ENCODE assay signal across 8 cellular contexts in the genomic region with DNA sequence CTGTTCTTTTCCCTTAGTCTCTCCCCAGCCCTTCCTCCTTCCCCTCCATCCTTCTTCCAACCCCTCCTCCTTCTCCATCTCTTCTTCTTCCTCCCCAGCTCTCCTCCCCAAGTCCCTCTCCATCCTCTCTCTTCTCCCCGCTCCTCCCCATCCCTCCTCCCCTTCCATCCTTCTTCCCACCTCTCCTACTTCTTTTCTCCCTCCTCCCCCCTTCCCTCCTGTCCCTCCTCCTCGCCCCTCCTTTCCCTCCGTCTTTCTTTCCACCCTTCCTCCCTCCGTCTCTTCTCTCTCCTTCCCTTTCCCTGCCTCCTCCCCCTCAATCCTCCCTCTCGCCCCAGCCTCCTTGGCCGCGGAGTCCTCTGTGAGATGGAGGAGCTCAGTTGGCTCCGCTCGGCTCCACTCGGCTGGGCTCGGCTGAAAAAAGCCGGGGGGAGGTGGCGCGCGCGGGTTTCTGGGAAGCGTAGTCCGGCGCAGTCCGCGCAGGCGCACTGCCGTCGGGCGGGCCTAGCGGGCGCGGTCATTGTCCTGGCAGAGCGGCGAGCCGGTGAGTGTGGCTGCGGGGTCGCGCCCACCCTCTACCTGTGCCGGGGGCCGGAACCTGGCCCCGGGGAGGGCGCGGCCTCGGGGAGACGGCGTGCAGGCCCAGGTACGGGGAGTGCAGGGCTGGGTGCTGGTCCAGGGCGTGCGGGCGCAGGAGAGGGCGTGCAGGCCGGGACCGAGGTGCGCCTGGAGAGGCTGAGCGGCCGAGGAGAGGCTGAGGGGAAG. TPM values are rescaled to one million over a fixed set of nuclear protein-coding genes. Genes with fewer than 3 reads are reported as not detected.
DNase-seq lines count a peak whose midpoint lies in the region; ATAC-seq, FAIRE-seq and TF ChIP-seq lines count a peak whose summit lies in the region.

A gene (plus strand): TSS at position 520 of the 765 bp plus-strand sequence. CDS start 6,257 bp downstream, outside the sequence.

- peaks cover 0 to 3% of the 10 kb centered on the region in 2 donors for H3K4me1 ChIP-seq in naive thymus-derived CD4-positive, alpha-beta T cell (ENCODE audit: control insufficient read depth in 2 of 2, insufficient read depth in 2 of 2, low read length in 2 of 2)

- peaks cover 0 to 9% (median 8%) of the 10 kb centered on the region in 3 donors for H3K4me1 Mint-ChIP-seq in IgD-negative memory B cell
- H3K4me1 Mint-ChIP-seq in naive thymus-derived CD4-positive, alpha-beta T cell = peaks cover 19 to 30% (median 21%) of the 10 kb centered on the region in 7 donors
- peaks cover 32% of the 10 kb centered on the region for H3K4me1 Mint-ChIP-seq in stimulated activated effector memory CD8-positive, alpha-beta T cell treated with anti-CD3 and anti-CD28 coated beads, Interleukin-12 subunit alpha, Interleukin-12 subunit beta, amount 100 ng/mL, for 72 hours

- no peak for FAIRE-seq in RCC 7860 (lab: Jason Lieb, UNC)

- in situ Hi-C loops in Caki2 (cut with HindIII; ENCODE audit: low pct_unique_long_range_greater_than_20kb, low sequenced_read_pairs) = no loop called here

- peak; percentile 86 for ATAC-seq in GM21526 (IDR thresholded peaks at IDR 0.05; ENCODE audit: low FRiP score, unreplicated experiment)
- ATAC-seq in naive thymus-derived CD4-positive, alpha-beta T cell = peak; percentile 96
- peak; percentile 95 for ATAC-seq in stimulated activated effector memory CD8-positive, alpha-beta T cell treated with anti-CD3 and anti-CD28 coated beads, Interleukin-12 subunit alpha, Interleukin-12 subunit beta, amount 100 ng/mL, for 72 hours

- POLR2A ChIA-PET in naive thymus-derived CD4-positive, alpha-beta T cell (lab: Charles Lee) = interaction anchor here (0.6 to 1.2 kb wide), 4 partner anchors 15 to 941 kb away, joined by 3 to 4 read pairs (median 3); no protein-coding TSS in a partner anchor

- H3K27me3 ChIP-seq in naive thymus-derived CD4-positive, alpha-beta T cell (ENCODE audit: control insufficient read depth in 2 of 2, insufficient read depth in 2 of 2, low read length in 2 of 2) = no peaks in the 10 kb centered on the region

- H3K4me3 Mint-ChIP-seq in IgD-negative memory B cell = peak within 1 kb of the TSS; percentile 79 to 98 (median 92)
- peak within 1 kb of the TSS; percentile 83 to 99 (median 90) for H3K4me3 Mint-ChIP-seq in naive thymus-derived CD4-positive, alpha-beta T cell
- peak within 1 kb of the TSS; percentile 88 for H3K4me3 Mint-ChIP-seq in stimulated activated effector memory CD8-positive, alpha-beta T cell treated with anti-CD3 and anti-CD28 coated beads, Interleukin-12 subunit alpha, Interleukin-12 subunit beta, amount 100 ng/mL, for 72 hours

- no peaks in the 10 kb centered on the region for H3K27me3 Mint-ChIP-seq in IgD-negative memory B cell
- no peaks in the 10 kb centered on the region for H3K27me3 Mint-ChIP-seq in naive thymus-derived CD4-positive, alpha-beta T cell

- H3K36me3 Mint-ChIP-seq in IgD-negative memory B cell = peaks cover 8% of the 10 kb centered on the region
- peaks cover 15 to 40% (median 32%) of the 10 kb centered on the region in 5 donors for H3K36me3 Mint-ChIP-seq in naive thymus-derived CD4-positive, alpha-beta T cell
- H3K36me3 Mint-ChIP-seq in stimulated activated effector memory CD8-positive, alpha-beta T cell treated with anti-CD3 and anti-CD28 coated beads, Interleukin-12 subunit alpha, Interleukin-12 subunit beta, amount 100 ng/mL, for 72 hours = peaks cover 24% of the 10 kb centered on the region

- TF ChIP-seq CTCF in fibroblast of mammary gland (conservative IDR thresholded peaks at IDR 0.05; ENCODE audit: control insufficient read depth, insufficient read depth, low read depth, low read length) = no peak

- peaks cover 0 to 16% (median 4%) of the 10 kb centered on the region in 3 donors for H3K9me3 Mint-ChIP-seq in IgD-negative memory B cell
- peaks cover 10 to 65% (median 34%) of the 10 kb centered on the region in 11 donors for H3K9me3 Mint-ChIP-seq in naive thymus-derived CD4-positive, alpha-beta T cell
- H3K9me3 Mint-ChIP-seq in stimulated activated effector memory CD8-positive, alpha-beta T cell treated with anti-CD3 and anti-CD28 coated beads, Interleukin-12 subunit alpha, Interleukin-12 subunit beta, amount 100 ng/mL, for 72 hours = peaks cover 13% of the 10 kb centered on the region

- H3K27ac Mint-ChIP-seq in IgD-negative memory B cell = peak within 1 kb of the TSS in 1 of 3 donors; percentile 93
- H3K27ac Mint-ChIP-seq in naive thymus-derived CD4-positive, alpha-beta T cell = peak within 1 kb of the TSS; percentile 72 to 94 (median 86)
- H3K27ac Mint-ChIP-seq in stimulated activated effector memory CD8-positive, alpha-beta T cell treated with anti-CD3 and anti-CD28 coated beads, Interleukin-12 subunit alpha, Interleukin-12 subunit beta, amount 100 ng/mL, for 72 hours = peak within 1 kb of the TSS; percentile 93

- H3K36me3 ChIP-seq in naive thymus-derived CD4-positive, alpha-beta T cell (ENCODE audit: control insufficient read depth in 2 of 3, insufficient read depth in 3 of 3, low read length in 3 of 3) = peaks cover 0 to 13% (median 0%) of the 10 kb centered on the region in 3 experiments

- CTCF ChIA-PET in naive thymus-derived CD4-positive, alpha-beta T cell (lab: Charles Lee) = no interaction called here

- intact Hi-C loops in naive thymus-derived CD4-positive, alpha-beta T cell (cut with micrococcal nuclease) = loop anchor here (1.0 to 10.0 kb wide), 9 partner anchors 28 to 1560 kb away; a partner anchor contains a TSS

- H3K9me3 ChIP-seq in naive thymus-derived CD4-positive, alpha-beta T cell (ENCODE audit: control insufficient read depth in 2 of 3, low read length in 3 of 3) = peaks cover 0 to 21% (median 0%) of the 10 kb centered on the region in 3 experiments

- peak; percentile 85 for DNase-seq in Caki2 (ENCODE audit: low read depth)
- peak; percentile 47 for DNase-seq in RCC 7860 (ENCODE audit: low spot score)
- DNase-seq in activated T-helper 1 cell treated with anti-CD3 and anti-CD28 coated beads, Interleukin-2, amount 50 U/mL, for 16 hours (ENCODE audit: low read depth in 1 of 2, low spot score in 1 of 2) = peak; percentile 68 to 77
- peak; percentile 81 for DNase-seq in fibroblast of mammary gland (ENCODE audit: low read depth)
- peak; percentile 75 to 89 (median 81) for DNase-seq in naive thymus-derived CD4-positive, alpha-beta T cell
- DNase-seq in stimulated activated effector memory CD8-positive, alpha-beta T cell treated with anti-CD3 and anti-CD28 coated beads, Interleukin-12 subunit alpha, Interleukin-12 subunit beta, amount 100 ng/mL, for 72 hours (ENCODE audit: low spot score in 2 of 2) = peak; percentile 83 to 92

- peak within 1 kb of the TSS; percentile 89 for H3K4me3 ChIP-seq in fibroblast of mammary gland (ENCODE audit: control insufficient read depth, low read depth, low read length)
- peak within 1 kb of the TSS; percentile 57 for H3K4me3 ChIP-seq in naive thymus-derived CD4-positive, alpha-beta T cell (ENCODE audit: low read length)

- peak within 1 kb of the TSS; percentile 71 for H3K27ac ChIP-seq in naive thymus-derived CD4-positive, alpha-beta T cell (ENCODE audit: low read depth, low read length)

RNA-seq across cellular contexts. Expression of the gene that starts here (rescaled TPM):
- 11.2 and 22.5 TPM in 2 replicates for total RNA-seq in Caki2 (2014; rRNA removed; shearing (Covaris generic); ENCODE audit: low replicate concordance)
- 11.1 TPM for polyA plus RNA-seq in IgD-negative memory B cell
- total RNA-seq in naive thymus-derived CD4-positive, alpha-beta T cell = 1 to 10 TPM; 4.5 to 7.7 (median 6.6) TPM
- 10 to 100 TPM in 1 of 2 donors, 1 to 10 TPM in 1; 7.7 to 12.9 TPM for polyA plus RNA-seq in naive thymus-derived CD4-positive, alpha-beta T cell

Comparison
In these comparisons a context has a peak if more than half of its experiments do, and no peak if none do; other contexts are left out.
1. Peak in every context shown above with its lines: DNase-seq, ATAC-seq, H3K4me3 ChIP-seq and H3K27ac ChIP-seq.